Comparison of ENCODE assay signal across 8 cellular contexts in genomic region chr19:19040417-19040816, GRCh38. TPM values are rescaled to one million over a fixed set of nuclear protein-coding genes. Genes with fewer than 3 reads are reported as not detected.
DNase-seq lines count a peak whose midpoint lies in the region; ATAC-seq, FAIRE-seq and TF ChIP-seq lines count a peak whose summit lies in the region.

No MANE protein-coding gene starts in this region.

- peaks cover 51 to 69% of the 10 kb centered on the region in 2 experiments for H3K79me1 ChIP-seq in IMR-90 (ENCODE audit: low read depth in 1 of 2, low read length in 2 of 2)

- no peak for FAIRE-seq in HTR-8/SVneo (lab: Jason Lieb, UNC)

- H3K4ac ChIP-seq in IMR-90 (ENCODE audit: low read depth, low read length), result no peak overlapping the region

- DNase-seq in AG08395 (ENCODE audit: low spot score), result peak; percentile 68
- peak; percentile 91 for DNase-seq in IMR-90
- peak; percentile 96 for DNase-seq in choroid plexus epithelial cell (ENCODE audit: low read depth)
- no peak for DNase-seq in naive B cell
- DNase-seq in NCI-H1694 treated with DMSO at 0.1 percent for 48 hours (lab: John Stamatoyannopoulos, UW), result no peak
- DNase-seq in HTR-8/SVneo (ENCODE audit: insufficient read length, low spot score), result no peak

- H3K9ac ChIP-seq in IMR-90 (ENCODE audit: low read depth, low read length), result no peak overlapping the region

- H3K56ac ChIP-seq in IMR-90 (ENCODE audit: extremely low read depth, insufficient read depth, low read length), result no peak overlapping the region

- no peaks in the 10 kb centered on the region for H3K9me3 Mint-ChIP-seq in naive B cell

- no peak overlapping the region for H3K27ac ChIP-seq in IMR-90 (ENCODE audit: insufficient read depth, low read length)

- peaks cover 13% of the 10 kb centered on the region for H3K36me3 ChIP-seq in IMR-90 (ENCODE audit: control insufficient read depth, insufficient read depth, low read length)

- H3K4me1 Mint-ChIP-seq in naive B cell, result peaks cover 19 to 24% (median 21%) of the 10 kb centered on the region in 3 donors

- H3K36me3 Mint-ChIP-seq in naive B cell, result peaks cover 0 to 8% of the 10 kb centered on the region in 2 donors

- H3K4me3 ChIP-seq in IMR-90 (ENCODE audit: insufficient read depth, low read depth, low read length), result no peak overlapping the region
- H3K4me3 ChIP-seq in choroid plexus epithelial cell (ENCODE audit: low read depth, low read length), result no peak overlapping the region

- BruUV-seq in IMR-90 (replicated peaks; lab: Mats Ljungman, UMichigan), result no TSS peak

- ATAC-seq in IMR-90 (ENCODE audit: low read depth) (peak; percentile 88), naive B cell (ENCODE audit: low read depth in 2 of 2) (no peak), HG02678 (IDR thresholded peaks at IDR 0.05; ENCODE audit: unreplicated experiment) (no peak), HG02642 (IDR thresholded peaks at IDR 0.05; ENCODE audit: poor library complexity, unreplicated experiment) (no peak)

- in situ Hi-C loops in IMR-90 (cut with MboI; ENCODE audit: low sequenced_read_pairs), result no loop called here

- no peak overlapping the region for H2BK20ac ChIP-seq in IMR-90 (ENCODE audit: low read depth, low read length)

- H3K18ac ChIP-seq in IMR-90 (ENCODE audit: low read depth, low read length), result no peak overlapping the region

- H3K9me3 ChIP-seq in IMR-90 (ENCODE audit: control insufficient read depth, insufficient read depth, low read length), result no peaks in the 10 kb centered on the region; the same call in 1 of the 2 replicates

- H3K9me1 ChIP-seq in IMR-90 (ENCODE audit: insufficient read depth, low read length), result peaks cover 9% of the 10 kb centered on the region

- no peak overlapping the region for H4K5ac ChIP-seq in IMR-90 (ENCODE audit: low read depth, low read length)

- H3K4me3 Mint-ChIP-seq in naive B cell, result peak overlapping the region in 2 of 8 donors; percentile 11 to 66

- no peaks in the 10 kb centered on the region for H3K27me3 Mint-ChIP-seq in naive B cell

- peaks cover 4% of the 10 kb centered on the region; the same call in 1 of the 2 replicates for H3K4me1 ChIP-seq in IMR-90 (ENCODE audit: control insufficient read depth, insufficient read depth, low read length)

- H3K23ac ChIP-seq in IMR-90 (ENCODE audit: low read depth, low read length), result no peak overlapping the region

- intact Hi-C loops in IMR-90 (cut with micrococcal nuclease), result no loop called here

- TF ChIP-seq POLR2A in IMR-90 (IDR thresholded peaks at IDR 0.05; ENCODE audit: low read depth, low read length), result no peak

- H2BK120ac ChIP-seq in IMR-90 (ENCODE audit: low read depth, low read length), result no peak overlapping the region

- CTCF ChIA-PET in IMR-90 (lab: Yijun Ruan, JAX), result interaction anchor here (0.6 to 1.1 kb wide), 3 partner anchors 23 to 450 kb away, joined by 3 to 6 read pairs (median 3); partner anchors contain the start of gene SLC25A42

- no peak overlapping the region for H4K8ac ChIP-seq in IMR-90 (ENCODE audit: low read depth in 2 of 2, low read length in 2 of 2)

- no peak overlapping the region for H2AK9ac ChIP-seq in IMR-90 (replicated peaks; ENCODE audit: low read depth, low read length, poor library complexity)

- peak overlapping the region; percentile 62 to 95 (median 88) for H3K27ac Mint-ChIP-seq in naive B cell

- H2AFZ ChIP-seq in IMR-90 (replicated peaks; ENCODE audit: low read length, poor library complexity), result no peak overlapping the region

- POLR2A ChIA-PET in IMR-90 (lab: Charles Lee; ENCODE audit: unreplicated experiment), result no interaction called here

- no peak for TF ChIP-seq CTCF in IMR-90 (conservative IDR thresholded peaks at IDR 0.05; ENCODE audit: low read depth, low read length)
- TF ChIP-seq CTCF in choroid plexus epithelial cell (conservative IDR thresholded peaks at IDR 0.05; ENCODE audit: low read depth, low read length), result no peak

- no peak for TF ChIP-seq RAD21 in IMR-90 (IDR thresholded peaks at IDR 0.05; ENCODE audit: low read length)

- no peaks in the 10 kb centered on the region for H3K27me3 ChIP-seq in IMR-90 (ENCODE audit: control insufficient read depth, insufficient read depth, low read length)

- no peak overlapping the region for H2BK5ac ChIP-seq in IMR-90 (ENCODE audit: low read depth, low read length, poor library complexity, severe bottlenecking)

- no peak overlapping the region for H4K91ac ChIP-seq in IMR-90 (ENCODE audit: insufficient read depth, low read depth, low read length)

- no peak overlapping the region for H3K14ac ChIP-seq in IMR-90 (replicated peaks; ENCODE audit: low read depth, low read length)

- no peak overlapping the region for H2AK5ac ChIP-seq in IMR-90 (ENCODE audit: low read depth, low read length)

- no CpG with 5 or more reads among the region's 7 CpGs for WGBS in IMR-90 (ENCODE audit: extremely low coverage in 2 of 2, insufficient read length in 1 of 2), 2 experiments

- no peak overlapping the region for H2BK15ac ChIP-seq in IMR-90 (ENCODE audit: low read depth, low read length)

- H4K20me1 ChIP-seq in IMR-90 (ENCODE audit: insufficient read depth, low read length), result peaks cover 11% of the 10 kb centered on the region

- dilution Hi-C loops in IMR-90 (cut with HindIII; ENCODE audit: low sequenced_read_pairs, unreplicated experiment), result no loop called here

- no peak overlapping the region for H3K4me2 ChIP-seq in IMR-90 (ENCODE audit: low read depth, low read length)

TF ChIP-seq in IMR-90, 13 proteins besides CTCF, POLR2A, EP300 and RAD21:
- no peak for TF ChIP-seq MXI1 (IDR thresholded peaks at IDR 0.05; ENCODE audit: borderline replicate concordance, low read depth, low read length)
- TF ChIP-seq CEBPB (IDR thresholded peaks at IDR 0.05; ENCODE audit: low read depth, low read length), result peak; percentile 50; the same call in 1 of the 2 replicates
- peak; percentile 76 for TF ChIP-seq RCOR1 (IDR thresholded peaks at IDR 0.05; ENCODE audit: insufficient replicate concordance, low read length)
- TF ChIP-seq CHD1 (IDR thresholded peaks at IDR 0.05; ENCODE audit: low read depth, low read length), result no peak

RNA-seq across cellular contexts. Expression of gene ARMC6, which starts 7.0 kb away (rescaled TPM):
- total RNA-seq in IMR-90 (2012; rRNA removed), result 46.7 and 52.7 TPM in 2 replicates
- 41.5 and 44.7 TPM in 2 replicates for polyA plus RNA-seq in IMR-90 (2012; rRNA removed)
- polyA plus RNA-seq in IMR-90 (2012; cell fraction: cytosol; rRNA removed), result 31.4 and 45.1 TPM in 2 replicates
- polyA plus RNA-seq in IMR-90 (2012; cell fraction: nucleus; rRNA removed; ENCODE audit: low replicate concordance), result 19.1 and 45.5 TPM in 2 replicates
- polyA plus RNA-seq in naive B cell (ENCODE audit: low read depth in 6 of 6), result 10 to 100 TPM; 23.6 to 37.9 (median 28.6) TPM

RNA-seq across cellular contexts. Expression of gene SUGP2, which starts 7.1 kb away (rescaled TPM):
- 23.3 and 25.8 TPM in 2 replicates for total RNA-seq in IMR-90 (2012; rRNA removed)
- polyA plus RNA-seq in IMR-90 (2012; rRNA removed) (58.5 and 69.2 TPM in 2 replicates), naive B cell (ENCODE audit: low read depth in 6 of 6) (10 to 100 TPM in 2 of 6 donors, 1 to 10 TPM in 4; 7.2 to 16.3 (median 9.2) TPM)
- polyA plus RNA-seq in IMR-90 (2012; cell fraction: cytosol; rRNA removed), result 17.8 and 19.2 TPM in 2 replicates
- 366 and 435 TPM in 2 replicates for polyA plus RNA-seq in IMR-90 (2012; cell fraction: nucleus; rRNA removed; ENCODE audit: low replicate concordance)

RNA-seq across cellular contexts. Expression of gene SLC25A42, which starts 23.4 kb away (rescaled TPM):
- total RNA-seq in IMR-90 (2012; rRNA removed), result 1.9 and 2.0 TPM in 2 replicates
- polyA plus RNA-seq in IMR-90 (2012; rRNA removed) (8.6 and 9.9 TPM in 2 replicates), naive B cell (ENCODE audit: low read depth in 6 of 6) (10 to 100 TPM; 13.5 to 34.1 (median 19.0) TPM)
- 5.5 and 11.2 TPM in 2 replicates for polyA plus RNA-seq in IMR-90 (2012; cell fraction: cytosol; rRNA removed)
- polyA plus RNA-seq in IMR-90 (2012; cell fraction: nucleus; rRNA removed; ENCODE audit: low replicate concordance), result 20.2 and 34.5 TPM in 2 replicates

Comparison
In these comparisons a context has a peak if more than half of its experiments do, and no peak if none do; other contexts are left out.
1. DNase-seq: peak in AG08395 (single experiment), IMR-90 (single experiment) and choroid plexus epithelial cell (single experiment); none in naive B cell (single experiment), NCI-H1694 treated with DMSO at 0.1 percent for 48 hours (single experiment) and HTR-8/SVneo (single experiment).